Comparison of ENCODE assay signal across 29 cellular contexts in genomic region chr9:34717996-34718614, GRCh38. TPM values are rescaled to one million over a fixed set of nuclear protein-coding genes. Genes with fewer than 3 reads are reported as not detected.
DNase-seq lines count a peak whose midpoint lies in the region; ATAC-seq, FAIRE-seq and TF ChIP-seq lines count a peak whose summit lies in the region.
"Had no signal": no experiment of that assay in that cellular context is flagged by ENCODE, and none has a peak within 500 bp of the region (broad histone marks: within the 10 kb centered on the region; RNA-seq: fewer than 3 reads in every experiment).

No MANE protein-coding gene starts in this region.

- no peaks in the 10 kb centered on the region for H3K4me1 ChIP-seq in right atrium auricular region
- H3K4me1 ChIP-seq in liver (ENCODE audit: control insufficient read depth in 4 of 4, insufficient read depth in 4 of 4, low read length in 3 of 4), result peaks cover 0 to 12% (median 8%) of the 10 kb centered on the region in 4 donors
- H3K4me1 ChIP-seq in upper lobe of right lung, result peaks cover 7% of the 10 kb centered on the region

- ATAC-seq in Right ventricle myocardium inferior (peak; percentile 29), upper lobe of right lung (peak; percentile 23)

- no peak for DNase-seq in Right ventricle myocardium inferior (ENCODE audit: missing footprints)
- no peak for DNase-seq in right atrium auricular region (ENCODE audit: low spot score)
- DNase-seq in bronchial epithelial cell (ENCODE audit: low read depth), result peak; percentile 33
- no peak for DNase-seq in upper lobe of right lung
- no peak for DNase-seq in NCI-H82 treated with DMSO at 0.1 percent for 48 hours (lab: John Stamatoyannopoulos, UW; ENCODE audit: unreplicated experiment)
- no peak for DNase-seq in activated T-cell treated with anti-CD3 and anti-CD28 coated beads for 4 hours
- no peak for DNase-seq in NCI-H748 treated with DMSO at 0.1 percent for 48 hours (lab: John Stamatoyannopoulos, UW)
- DNase-seq: activated CD4-positive, alpha-beta T cell treated with anti-CD3 and anti-CD28 coated beads, Interleukin-2, amount 50 U/mL, for 4 hours; activated CD8-positive, alpha-beta memory T cell treated with anti-CD3 and anti-CD28 coated beads, Interleukin-2, amount 50 U/mL, for 4 hours; activated naive CD8-positive, alpha-beta T cell treated with anti-CD3 and anti-CD28 coated beads, Interleukin-2, amount 10 ng/mL, durations not matched to agents 7 days and 5 days; DND-41; left cardiac atrium; NCI-H2081 treated with DMSO at 0.1 percent for 48 hours; NCI-H446 treated with DMSO at 0.1 percent for 48 hours; stimulated activated CD4-positive, alpha-beta T cell treated with anti-CD3 and anti-CD28 coated beads, Interleukin-4, amount 100 ng/mL, for 1 hour; stimulated activated naive CD4-positive, alpha-beta T cell treated with Interleukin-2 at 50 U/mL for 16 hours; thyroid gland had no signal

- 18% methylated on average over 3 of the region's 3 CpGs for WGBS in liver

- TF ChIP-seq RAD21 in liver (IDR thresholded peaks at IDR 0.05), result no peak

- no peak for TF ChIP-seq CTCF in right atrium auricular region (IDR thresholded peaks at IDR 0.05)
- no peak for TF ChIP-seq CTCF in bronchial epithelial cell (IDR thresholded peaks at IDR 0.05; ENCODE audit: insufficient read depth, low read length, severe bottlenecking)
- no peak for TF ChIP-seq CTCF in liver (IDR thresholded peaks at IDR 0.05; ENCODE audit: low read depth, low read length, missing input control)
- TF ChIP-seq CTCF in upper lobe of right lung (IDR thresholded peaks at IDR 0.05), result no peak

- no peak overlapping the region for H3K4me3 ChIP-seq in right atrium auricular region
- no peak overlapping the region for H3K4me3 ChIP-seq in bronchial epithelial cell (ENCODE audit: low read depth, low read length)
- H3K4me3 ChIP-seq in liver (ENCODE audit: low read depth in 1 of 3, low read length in 3 of 3), result no peak overlapping the region
- H3K4me3 ChIP-seq in upper lobe of right lung, result no peak overlapping the region
- H3K4me3 ChIP-seq: smooth muscle cell, thyroid gland had no signal

- H3K9me3 ChIP-seq in right atrium auricular region (no peaks in the 10 kb centered on the region), liver (ENCODE audit: control insufficient read depth in 4 of 4, low read length in 3 of 4) (no peaks in the 10 kb centered on the region), upper lobe of right lung (no peaks in the 10 kb centered on the region)
- H3K9me3 ChIP-seq: thyroid gland had no signal

- FAIRE-seq in bronchial epithelial cell (lab: Jason Lieb, UNC), result no peak

- no peak overlapping the region for H3K9ac ChIP-seq in liver (ENCODE audit: low read depth in 1 of 2, low read length in 2 of 2)

- no peaks in the 10 kb centered on the region for H3K27me3 ChIP-seq in right atrium auricular region
- no peaks in the 10 kb centered on the region for H3K27me3 ChIP-seq in bronchial epithelial cell (ENCODE audit: control insufficient read depth, insufficient read depth, low read length)
- no peaks in the 10 kb centered on the region for H3K27me3 ChIP-seq in liver (ENCODE audit: control insufficient read depth in 4 of 4, insufficient read depth in 4 of 4, low read length in 3 of 4)
- no peaks in the 10 kb centered on the region for H3K27me3 ChIP-seq in upper lobe of right lung
- H3K27me3 ChIP-seq: thyroid gland had no signal

- intact Hi-C loops in Right ventricle myocardium inferior (cut with DNase I), result no loop called here
- intact Hi-C loops in upper lobe of right lung (cut with DNase I), result no loop called here

- H3K27ac ChIP-seq in right atrium auricular region (no peak overlapping the region), liver (ENCODE audit: low read depth in 1 of 2, low read length in 2 of 2) (no peak overlapping the region), upper lobe of right lung (peak overlapping the region; percentile 1)
- H3K27ac ChIP-seq: HL-60 had no signal

- H3K36me3 ChIP-seq in right atrium auricular region, result no peaks in the 10 kb centered on the region
- no peaks in the 10 kb centered on the region for H3K36me3 ChIP-seq in bronchial epithelial cell (ENCODE audit: control insufficient read depth, insufficient read depth, low read length)
- H3K36me3 ChIP-seq in liver (ENCODE audit: control insufficient read depth in 4 of 4, insufficient read depth in 3 of 4, low read depth in 1 of 4, low read length in 3 of 4), result no peaks in the 10 kb centered on the region
- no peaks in the 10 kb centered on the region for H3K36me3 ChIP-seq in upper lobe of right lung
- H3K36me3 ChIP-seq: thyroid gland had no signal

TF ChIP-seq in liver, 16 proteins besides CTCF, POLR2A, EP300 and RAD21:
- TF ChIP-seq SP1 (IDR thresholded peaks at IDR 0.05) (peak; percentile 29), REST (IDR thresholded peaks at IDR 0.05) (no peak), FOXA2 (IDR thresholded peaks at IDR 0.05) (no peak), ZBTB33 (IDR thresholded peaks at IDR 0.05) (no peak), NR2F2 (IDR thresholded peaks at IDR 0.05) (peak; percentile 90), HNF4G (IDR thresholded peaks at IDR 0.05) (no peak), EGR1 (IDR thresholded peaks at IDR 0.05; ENCODE audit: low read depth in 2 of 2) (no peak), RXRA (IDR thresholded peaks at IDR 0.05) (peak in 1 of 2 donors; percentile 41), GABPA (IDR thresholded peaks at IDR 0.05 in 1 of 2, conservative IDR thresholded peaks at IDR 0.05 in 1 of 2) (no peak), TAF1 (conservative IDR thresholded peaks at IDR 0.05) (no peak), JUND (IDR thresholded peaks at IDR 0.05) (no peak), YY1 (IDR thresholded peaks at IDR 0.05) (no peak), HNF4A (conservative IDR thresholded peaks at IDR 0.05) (peak; percentile 48 to 57), FOXA1 (IDR thresholded peaks at IDR 0.05) (no peak)
- TF ChIP-seq, protein P1, sequence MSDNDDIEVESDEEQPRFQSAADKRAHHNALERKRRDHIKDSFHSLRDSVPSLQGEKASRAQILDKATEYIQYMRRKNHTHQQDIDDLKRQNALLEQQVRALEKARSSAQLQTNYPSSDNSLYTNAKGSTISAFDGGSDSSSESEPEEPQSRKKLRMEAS (IDR thresholded peaks at IDR 0.05), result no peak
- TF ChIP-seq, protein P2, sequence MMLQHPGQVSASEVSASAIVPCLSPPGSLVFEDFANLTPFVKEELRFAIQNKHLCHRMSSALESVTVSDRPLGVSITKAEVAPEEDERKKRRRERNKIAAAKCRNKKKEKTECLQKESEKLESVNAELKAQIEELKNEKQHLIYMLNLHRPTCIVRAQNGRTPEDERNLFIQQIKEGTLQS (IDR thresholded peaks at IDR 0.05), result no peak

RNA-seq across cellular contexts. Expression of gene CCL21, which starts 8.2 kb away (rescaled TPM):
- total RNA-seq in Right ventricle myocardium inferior, result 12.4 TPM
- total RNA-seq in right atrium auricular region, result 10 to 100 TPM in 1 of 2 donors, 1 to 10 TPM in 1; 2.9 to 26.5 TPM
- total RNA-seq in bronchial epithelial cell, result not detected in 2 replicates
- 1 to 10 TPM; 2.2 to 4.5 TPM for total RNA-seq in liver
- 10 to 100 TPM; 16.7 to 31.0 TPM for polyA plus RNA-seq in liver
- total RNA-seq in upper lobe of right lung, result 37.7 TPM
- total RNA-seq: A172; activated naive CD8-positive, alpha-beta T cell treated with anti-CD3 and anti-CD28 coated beads, Interleukin-2, amount 10 ng/mL, durations not matched to agents 7 days and 5 days; activated T-helper 2 cell treated with anti-CD3 and anti-CD28 coated beads, Interferon-gamma antibody, Interleukin-2, Interleukin-4, amounts not matched to agents 10 μg/mL and 5 μg/mL and 100 μg/mL, durations not matched to agents 14 hours and 24 hours and 36 hours; H4; neural crest cell; pulmonary artery endothelial cell; smooth muscle cell; T-helper 2 cell treated with Interferon-gamma antibody and Interleukin-4, amounts not matched to agents 100 ng/mL and 5 ng/mL, for 36 hours had no signal
- polyA plus RNA-seq: IgD-negative memory B cell, smooth muscle cell had no signal

RNA-seq across cellular contexts. Expression of gene CCL19, which starts 27.0 kb away (rescaled TPM):
- total RNA-seq in Right ventricle myocardium inferior (1.1 TPM), right atrium auricular region (under 1 TPM in 1 of 2 donors, not detected in 1; 0.63 TPM), bronchial epithelial cell (not detected in 2 replicates), liver (under 1 TPM in 1 of 2 donors, not detected in 1; 0.33 TPM), upper lobe of right lung (1.1 TPM)
- polyA plus RNA-seq in liver, result 1 to 10 TPM in 1 of 2 donors, under 1 TPM in 1; 0.65 to 2.9 TPM
- total RNA-seq: A172; activated naive CD8-positive, alpha-beta T cell treated with anti-CD3 and anti-CD28 coated beads, Interleukin-2, amount 10 ng/mL, durations not matched to agents 7 days and 5 days; activated T-helper 2 cell treated with anti-CD3 and anti-CD28 coated beads, Interferon-gamma antibody, Interleukin-2, Interleukin-4, amounts not matched to agents 10 μg/mL and 5 μg/mL and 100 μg/mL, durations not matched to agents 14 hours and 24 hours and 36 hours; glomerular endothelial cell; H4; neural crest cell; pulmonary artery endothelial cell; smooth muscle cell; T-helper 2 cell treated with Interferon-gamma antibody and Interleukin-4, amounts not matched to agents 100 ng/mL and 5 ng/mL, for 36 hours had no signal
- polyA plus RNA-seq: IgD-negative memory B cell, smooth muscle cell had no signal

RNA-seq across cellular contexts. Expression of gene CCL27, which starts 55.6 kb away (rescaled TPM):
- not detected for total RNA-seq in Right ventricle myocardium inferior
- not detected for total RNA-seq in right atrium auricular region
- total RNA-seq in bronchial epithelial cell, result 0.26 TPM in 1 of 2 replicates, not detected in the other
- total RNA-seq in liver, result not detected
- not detected for polyA plus RNA-seq in liver
- not detected for total RNA-seq in upper lobe of right lung
- total RNA-seq: glomerular endothelial cell, H4, left cardiac atrium, mucosa of gallbladder, pulmonary artery endothelial cell had no signal
- polyA plus RNA-seq: IgD-negative memory B cell had no signal
